In genomic region chr10:6202098-6202683, GRCh38 we compare ENCODE assay signal across 8 cellular contexts. TPM values are rescaled to one million over a fixed set of nuclear protein-coding genes. Genes with fewer than 3 reads are reported as not detected.
DNase-seq lines count a peak whose midpoint lies in the region; ATAC-seq and TF ChIP-seq lines count a peak whose summit lies in the region.

No MANE protein-coding gene starts in this region.

- CTCF ChIA-PET in HEK293T (lab: Yijun Ruan, JAX) = interaction anchor here (0.6 to 2.0 kb wide), 17 partner anchors 8 to 713 kb away, joined by 3 to 37 read pairs (median 3); no protein-coding TSS in a partner anchor

- H3K36me3 Mint-ChIP-seq in nephron (ENCODE audit: low read depth) = peaks cover 9% of the 10 kb centered on the region

- H3K9ac ChIP-seq in duodenal mucosa (ENCODE audit: low read depth in 1 of 2, low read length in 2 of 2) = peak overlapping the region; percentile 21 to 76

- H3K27me3 Mint-ChIP-seq in nephron (ENCODE audit: low read depth) = no peaks in the 10 kb centered on the region

- peaks cover 30% of the 10 kb centered on the region in 2 donors for H3K4me1 ChIP-seq in duodenal mucosa (ENCODE audit: control insufficient read depth in 1 of 2, insufficient read depth in 2 of 2, low read length in 2 of 2)

- TF ChIP-seq CTCF in nephron (IDR thresholded peaks at IDR 0.05; ENCODE audit: unreplicated experiment in 3 of 3) = no peak

- H3K4me1 Mint-ChIP-seq in nephron = peaks cover 33% of the 10 kb centered on the region

- H3K27me3 ChIP-seq in duodenal mucosa (ENCODE audit: control insufficient read depth in 1 of 2, insufficient read depth in 2 of 2, low read length in 2 of 2) = no peaks in the 10 kb centered on the region

- DNase-seq in M059J (ENCODE audit: low read depth) (peak; percentile 16), SIG-M5 (lab: John Stamatoyannopoulos, UW) (no peak), inferior parietal cortex (ENCODE audit: extremely low spot score) (no peak), HEK293T (ENCODE audit: extremely low spot score) (no peak)

- peak overlapping the region; percentile 45 to 86 (median 80) for H3K27ac Mint-ChIP-seq in nephron

- no peak overlapping the region for H3K27ac ChIP-seq in duodenal mucosa (ENCODE audit: low read depth, low read length)

- H3K4me3 Mint-ChIP-seq in nephron = peak overlapping the region; percentile 88 to 94 (median 91)

- H3K9me3 Mint-ChIP-seq in nephron = no peaks in the 10 kb centered on the region

- H3K9me3 ChIP-seq in duodenal mucosa (ENCODE audit: control insufficient read depth in 1 of 2, low read length in 2 of 2) = no peaks in the 10 kb centered on the region

- ATAC-seq in GM18907 (IDR thresholded peaks at IDR 0.05; ENCODE audit: unreplicated experiment) = peak; percentile 3
- ATAC-seq in GM18868 (IDR thresholded peaks at IDR 0.05; ENCODE audit: unreplicated experiment) = no peak

- H3K36me3 ChIP-seq in duodenal mucosa (ENCODE audit: control insufficient read depth in 1 of 2, insufficient read depth in 2 of 2, low read length in 2 of 2) = no peaks in the 10 kb centered on the region

- POLR2A ChIA-PET in HEK293T (lab: Yijun Ruan, JAX) = interaction anchor here (0.5 to 1.8 kb wide), 14 partner anchors 8 to 208 kb away, joined by 3 to 20 read pairs (median 4); no protein-coding TSS in a partner anchor

- peak overlapping the region; percentile 67 to 71 for H3K4me3 ChIP-seq in duodenal mucosa (ENCODE audit: low read depth in 1 of 2, low read length in 2 of 2)

TF ChIP-seq in HEK293T, 16 proteins besides CTCF, POLR2A, EP300 and RAD21:
- no peak for TF ChIP-seq L3MBTL2 (conservative IDR thresholded peaks at IDR 0.05)
- no peak for TF ChIP-seq SP1 (IDR thresholded peaks at IDR 0.05)
- no peak for TF ChIP-seq FOXK2 (IDR thresholded peaks at IDR 0.05)
- no peak for TF ChIP-seq BHLHE40 (IDR thresholded peaks at IDR 0.05; ENCODE audit: borderline replicate concordance)
- TF ChIP-seq NFRKB (IDR thresholded peaks at IDR 0.05) = no peak
- no peak for TF ChIP-seq CTBP1 (IDR thresholded peaks at IDR 0.05; ENCODE audit: borderline replicate concordance)
- TF ChIP-seq SUZ12 (IDR thresholded peaks at IDR 0.05) = no peak
- TF ChIP-seq PKNOX1 (IDR thresholded peaks at IDR 0.05) = no peak
- TF ChIP-seq ARNT (IDR thresholded peaks at IDR 0.05) = no peak
- no peak for TF ChIP-seq FOXA1 (IDR thresholded peaks at IDR 0.05)
- TF ChIP-seq ELF4 (IDR thresholded peaks at IDR 0.05) = no peak
- TF ChIP-seq LEF1 (IDR thresholded peaks at IDR 0.05; ENCODE audit: borderline replicate concordance) = no peak
- TF ChIP-seq FOXM1 (IDR thresholded peaks at IDR 0.05; ENCODE audit: borderline replicate concordance) = no peak
- no peak for TF ChIP-seq HDGF (IDR thresholded peaks at IDR 0.05; ENCODE audit: borderline replicate concordance)
- TF ChIP-seq ZNF384 (IDR thresholded peaks at IDR 0.05) = no peak
- TF ChIP-seq TARDBP (IDR thresholded peaks at IDR 0.05) = no peak

RNA-seq across cellular contexts. Expression of gene PFKFB3, which starts 0.5 kb away (rescaled TPM):
- total RNA-seq in M059J (2014; rRNA removed; shearing (Covaris generic)) = 20.3 and 23.4 TPM in 2 replicates
